9 cellular contexts compared by ENCODE assay signal in the genomic region with DNA sequence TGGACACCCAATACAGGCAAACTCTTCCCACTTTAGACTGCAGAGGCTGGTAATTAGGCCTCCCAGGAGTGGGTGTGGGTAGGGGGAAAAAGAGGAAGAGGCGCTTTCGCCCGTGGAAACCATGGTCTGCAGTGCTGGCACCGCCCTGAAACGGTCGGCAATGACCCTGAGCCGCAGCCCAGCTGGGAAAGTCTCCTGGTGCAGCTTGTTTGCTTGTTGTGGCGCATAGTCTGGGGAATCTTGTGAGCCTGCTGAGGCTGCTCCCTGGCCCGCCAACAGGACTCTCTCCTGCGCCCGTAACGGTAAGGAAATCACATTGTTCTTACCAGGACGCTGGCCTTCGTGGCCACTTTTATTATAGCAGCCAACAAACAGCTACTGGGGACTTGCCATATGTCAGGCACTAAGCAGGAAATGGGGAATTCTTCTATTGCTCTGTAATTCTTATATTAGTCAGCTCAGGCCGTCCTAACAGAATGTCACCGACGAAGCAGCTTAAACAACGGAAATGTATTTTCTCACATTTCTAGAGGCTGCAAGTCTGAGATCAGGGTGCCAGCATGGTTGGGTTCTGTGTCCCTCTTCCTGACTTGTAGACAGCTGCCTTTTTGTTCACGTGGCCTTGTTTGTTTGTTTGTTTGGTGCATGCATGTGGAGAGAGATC. TPM values are rescaled to one million over a fixed set of nuclear protein-coding genes. Genes with fewer than 3 reads are reported as not detected.
DNase-seq lines count a peak whose midpoint lies in the region; ATAC-seq and TF ChIP-seq lines count a peak whose summit lies in the region.
"Had no signal": no experiment of that assay in that cellular context is flagged by ENCODE, and none has a peak within 500 bp of the region (broad histone marks: within the 10 kb centered on the region; RNA-seq: fewer than 3 reads in every experiment).

No MANE protein-coding gene starts in this region.

- WGBS in suprapubic skin = 60% methylated on average over 17 of the region's 19 CpGs
- WGBS in tibial nerve, 2 donors = 44 to 46% methylated on average over 19 of the region's 19 CpGs

- H3K9me3 ChIP-seq in suprapubic skin = no peaks in the 10 kb centered on the region
- no peaks in the 10 kb centered on the region for H3K9me3 ChIP-seq in tibial nerve

- no peak for TF ChIP-seq CTCF in fibroblast of pulmonary artery (IDR thresholded peaks at IDR 0.05; ENCODE audit: low read length, missing control alignments)
- no peak for TF ChIP-seq CTCF in suprapubic skin (IDR thresholded peaks at IDR 0.05)
- TF ChIP-seq CTCF in tibial nerve (IDR thresholded peaks at IDR 0.05) = peak in 1 of 5 experiments; percentile 17

- peaks cover 14% of the 10 kb centered on the region for H3K4me1 ChIP-seq in suprapubic skin
- peaks cover 0 to 24% (median 6%) of the 10 kb centered on the region in 4 donors for H3K4me1 ChIP-seq in tibial nerve

- H3K36me3 ChIP-seq in suprapubic skin (no peaks in the 10 kb centered on the region), tibial nerve (peaks cover 0 to 11% (median 0%) of the 10 kb centered on the region in 3 donors)

- no peak for TF ChIP-seq POLR2A in suprapubic skin (IDR thresholded peaks at IDR 0.05)
- TF ChIP-seq POLR2A in tibial nerve (IDR thresholded peaks at IDR 0.05) = no peak

- DNase-seq in activated CD4-positive, CD25-positive, alpha-beta regulatory T cell treated with anti-CD3 and anti-CD28 coated beads, Interleukin-2, amount 50 U/mL, for 72 hours = no peak
- DNase-seq in KBM-7 (peak; percentile 27), fibroblast of pulmonary artery (ENCODE audit: low read depth) (peak; percentile 69), suprapubic skin (ENCODE audit: low spot score in 2 of 2) (no peak), tibial nerve (ENCODE audit: low spot score in 2 of 2) (no peak), NCI-H146 treated with DMSO at 0.1 percent for 48 hours (lab: John Stamatoyannopoulos, UW; ENCODE audit: unreplicated experiment) (no peak), ACHN (no peak)

- no peak overlapping the region for H3K4me3 ChIP-seq in fibroblast of pulmonary artery (replicated peaks; ENCODE audit: low read depth, low read length)
- peak overlapping the region; percentile 9 for H3K4me3 ChIP-seq in suprapubic skin
- H3K4me3 ChIP-seq in tibial nerve = peak overlapping the region in 1 of 4 donors; percentile 20

- in situ Hi-C loops in KBM-7 (cut with MboI; ENCODE audit: low pct_unique_long_range_greater_than_20kb, low sequenced_read_pairs) (no loop called here), ACHN (cut with HindIII; ENCODE audit: low pct_ligation_motif_present, low pct_unique_long_range_greater_than_20kb, low sequenced_read_pairs) (no loop called here)

- peaks cover 4% of the 10 kb centered on the region for H3K27me3 ChIP-seq in suprapubic skin
- H3K27me3 ChIP-seq in tibial nerve = no peaks in the 10 kb centered on the region

- peak; percentile 35 to 41 for ATAC-seq in activated CD4-positive, CD25-positive, alpha-beta regulatory T cell treated with anti-CD3 and anti-CD28 coated beads, Interleukin-2, amount 50 U/mL, for 24 hours

- H3K27ac ChIP-seq in suprapubic skin (peak overlapping the region; percentile 34), tibial nerve (peak overlapping the region in 2 of 4 donors; percentile 23 to 28)
- H3K27ac ChIP-seq: C4-2B had no signal

- TF ChIP-seq EP300 in suprapubic skin (IDR thresholded peaks at IDR 0.05) (no peak), tibial nerve (IDR thresholded peaks at IDR 0.05) (peak in 1 of 2 donors; percentile 24)

RNA-seq across cellular contexts. Expression of gene RIN3, which starts 52.5 kb away (rescaled TPM):
- total RNA-seq in suprapubic skin = 10 to 100 TPM in 2 of 4 donors, 1 to 10 TPM in 2; 2.1 to 10.4 (median 7.2) TPM
- 10 to 100 TPM; 14.2 to 34.2 (median 15.5) TPM for total RNA-seq in tibial nerve

Comparison
In these comparisons a context has a peak if more than half of its experiments do, and no peak if none do; other contexts are left out.
1. DNase-seq: peak in KBM-7 (single experiment) and fibroblast of pulmonary artery (single experiment); none in activated CD4-positive, CD25-positive, alpha-beta regulatory T cell treated with anti-CD3 and anti-CD28 coated beads, Interleukin-2, amount 50 U/mL, for 72 hours (single experiment), suprapubic skin (0 of 2), tibial nerve (0 of 2), NCI-H146 treated with DMSO at 0.1 percent for 48 hours (single experiment) and ACHN (single experiment).